In the genomic region with DNA sequence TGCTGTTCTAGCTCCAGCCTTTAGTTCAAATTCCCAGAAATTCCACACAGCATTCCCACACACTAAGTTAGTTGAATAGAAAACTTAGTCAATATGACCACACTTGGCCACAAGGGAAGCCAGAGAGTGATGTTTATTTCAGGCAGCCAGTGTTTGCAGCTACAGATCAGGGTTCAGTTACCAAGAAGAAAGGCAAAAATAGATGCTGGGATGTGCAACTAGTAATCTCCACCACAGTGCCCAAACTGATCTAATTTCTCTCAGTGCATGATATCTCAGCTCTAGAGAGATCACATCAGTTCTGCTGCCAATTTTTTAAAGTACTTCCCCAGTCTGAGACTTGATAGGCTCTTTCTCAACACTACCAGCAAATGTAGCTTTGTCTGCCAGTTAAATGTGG, we compare ENCODE assay signal across 1 cellular context.
TF ChIP-seq lines count a peak whose summit lies in the region.

No MANE protein-coding gene starts in this region.

TF ChIP-seq in IMR-90, 13 proteins besides CTCF, POLR2A, EP300 and RAD21:
- TF ChIP-seq CHD1 (IDR thresholded peaks at IDR 0.05; ENCODE audit: low read depth, low read length) (no peak), SMC3 (IDR thresholded peaks at IDR 0.05; ENCODE audit: low read depth, low read length) (no peak), NFE2L2 (IDR thresholded peaks at IDR 0.05; ENCODE audit: low read depth, low read length) (no peak), MAZ (IDR thresholded peaks at IDR 0.05; ENCODE audit: borderline replicate concordance, low read depth, low read length) (no peak), MXI1 (IDR thresholded peaks at IDR 0.05; ENCODE audit: borderline replicate concordance, low read depth, low read length) (no peak), BHLHE40 (IDR thresholded peaks at IDR 0.05; ENCODE audit: low read depth, low read length) (no peak), CEBPB (IDR thresholded peaks at IDR 0.05; ENCODE audit: low read depth, low read length) (no peak), RCOR1 (IDR thresholded peaks at IDR 0.05; ENCODE audit: insufficient replicate concordance, low read length) (no peak), FOS (IDR thresholded peaks at IDR 0.05; ENCODE audit: low read depth, low read length) (no peak), MAFK (IDR thresholded peaks at IDR 0.05; ENCODE audit: low read depth, low read length) (no peak)
- TF ChIP-seq, protein P1, sequence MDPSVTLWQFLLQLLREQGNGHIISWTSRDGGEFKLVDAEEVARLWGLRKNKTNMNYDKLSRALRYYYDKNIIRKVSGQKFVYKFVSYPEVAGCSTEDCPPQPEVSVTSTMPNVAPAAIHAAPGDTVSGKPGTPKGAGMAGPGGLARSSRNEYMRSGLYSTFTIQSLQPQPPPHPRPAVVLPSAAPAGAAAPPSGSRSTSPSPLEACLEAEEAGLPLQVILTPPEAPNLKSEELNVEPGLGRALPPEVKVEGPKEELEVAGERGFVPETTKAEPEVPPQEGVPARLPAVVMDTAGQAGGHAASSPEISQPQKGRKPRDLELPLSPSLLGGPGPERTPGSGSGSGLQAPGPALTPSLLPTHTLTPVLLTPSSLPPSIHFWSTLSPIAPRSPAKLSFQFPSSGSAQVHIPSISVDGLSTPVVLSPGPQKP (IDR thresholded peaks at IDR 0.05; ENCODE audit: borderline replicate concordance, low read depth, low read length), result no peak
- TF ChIP-seq, protein P2, sequence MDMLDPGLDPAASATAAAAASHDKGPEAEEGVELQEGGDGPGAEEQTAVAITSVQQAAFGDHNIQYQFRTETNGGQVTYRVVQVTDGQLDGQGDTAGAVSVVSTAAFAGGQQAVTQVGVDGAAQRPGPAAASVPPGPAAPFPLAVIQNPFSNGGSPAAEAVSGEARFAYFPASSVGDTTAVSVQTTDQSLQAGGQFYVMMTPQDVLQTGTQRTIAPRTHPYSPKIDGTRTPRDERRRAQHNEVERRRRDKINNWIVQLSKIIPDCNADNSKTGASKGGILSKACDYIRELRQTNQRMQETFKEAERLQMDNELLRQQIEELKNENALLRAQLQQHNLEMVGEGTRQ (IDR thresholded peaks at IDR 0.05; ENCODE audit: low read depth, low read length), result no peak
